14 cellular contexts compared by ENCODE assay signal in genomic region chr18:47983946-47984345, GRCh38.
"Had no signal": no experiment of that assay in that cellular context is flagged by ENCODE, and none has a peak within 500 bp of the region (broad histone marks: within the 10 kb centered on the region; RNA-seq: fewer than 3 reads in every experiment).

No MANE protein-coding gene starts in this region.

- H3K4me1 ChIP-seq: psoas muscle, right lobe of liver, thyroid gland had no signal

- H3K9me3 ChIP-seq: heart right ventricle, psoas muscle, right lobe of liver, thyroid gland had no signal

- H3K4me3 ChIP-seq: coronary artery, heart right ventricle, psoas muscle, right lobe of liver, thyroid gland had no signal

- H3K27ac ChIP-seq: coronary artery, heart right ventricle, psoas muscle, right lobe of liver, thyroid gland, VCaP had no signal

- H3K27me3 ChIP-seq: heart right ventricle, right lobe of liver, thyroid gland had no signal

- ATAC-seq: heart right ventricle; left ventricle myocardium superior; psoas muscle; right lobe of liver; stimulated activated effector memory CD8-positive, alpha-beta T cell treated with anti-CD3 and anti-CD28 coated beads, Interleukin-12 subunit alpha, Interleukin-12 subunit beta, amount 100 ng/mL, for 72 hours had no signal

- H3K36me3 ChIP-seq: heart right ventricle, right lobe of liver, thyroid gland had no signal

- DNase-seq: activated CD4-positive, alpha-beta T cell treated with anti-CD3 and anti-CD28 coated beads, Interleukin-2, amount 10 ng/mL, durations not matched to agents 7 days and 5 days; activated naive CD4-positive, alpha-beta T cell treated with anti-CD3 and anti-CD28 coated beads, Interleukin-2, amount 10 ng/mL, durations not matched to agents 7 days and 5 days; activated T-cell treated with anti-CD3 and anti-CD28 coated beads for 4 hours; effector CD8-positive, alpha-beta T cell; heart right ventricle; islet precursor cell; left ventricle myocardium superior; mesenchymal stem cell; psoas muscle; right lobe of liver; thyroid gland had no signal
